In the genomic region with DNA sequence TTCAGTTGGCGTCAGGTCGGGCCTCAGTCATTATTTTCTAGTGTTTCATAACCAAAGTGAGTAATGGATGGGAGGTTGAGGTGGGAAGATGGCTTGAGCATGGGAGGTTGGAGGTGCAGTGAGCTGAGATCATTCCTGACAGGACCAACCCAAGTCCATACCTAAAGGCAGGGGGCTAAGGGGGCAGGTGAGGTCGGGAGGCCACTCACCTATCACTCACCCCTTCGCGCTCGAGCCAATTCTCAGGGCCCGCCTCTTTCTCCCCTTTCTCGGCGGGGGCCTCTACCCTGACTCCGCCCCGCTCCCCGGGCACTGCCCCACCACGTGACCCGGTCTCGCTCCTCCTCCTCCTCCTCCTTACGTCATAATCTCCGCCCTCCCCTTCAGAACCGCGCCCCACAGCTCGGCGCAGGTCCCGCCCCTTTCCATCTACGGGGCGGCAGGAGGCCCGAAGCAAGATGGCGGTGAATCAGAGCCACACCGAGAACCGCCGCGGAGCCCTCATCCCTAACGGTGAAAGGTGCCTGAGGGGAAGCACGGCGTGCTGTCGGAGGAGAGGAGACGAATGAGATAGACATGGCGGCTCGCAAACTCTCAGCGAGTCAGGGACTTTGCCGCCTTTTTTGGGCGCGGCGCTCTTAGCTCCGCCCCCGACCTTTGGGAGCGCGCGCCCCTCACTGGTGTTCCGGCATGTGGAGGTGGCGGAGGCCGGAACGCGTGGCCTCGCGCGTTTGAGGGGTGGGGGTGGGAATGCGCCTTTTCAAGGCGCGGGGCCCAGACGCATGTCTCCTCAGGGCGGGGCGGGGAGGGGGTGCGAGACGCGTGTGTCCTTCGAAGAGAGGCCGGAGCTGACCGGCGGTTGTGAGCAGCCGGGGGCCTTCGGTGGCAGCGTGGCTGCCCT, we compare ENCODE assay signal across 8 cellular contexts. TPM values are rescaled to one million over a fixed set of nuclear protein-coding genes. Genes with fewer than 3 reads are reported as not detected.
DNase-seq lines count a peak whose midpoint lies in the region; ATAC-seq and TF ChIP-seq lines count a peak whose summit lies in the region.

A gene with protein sequence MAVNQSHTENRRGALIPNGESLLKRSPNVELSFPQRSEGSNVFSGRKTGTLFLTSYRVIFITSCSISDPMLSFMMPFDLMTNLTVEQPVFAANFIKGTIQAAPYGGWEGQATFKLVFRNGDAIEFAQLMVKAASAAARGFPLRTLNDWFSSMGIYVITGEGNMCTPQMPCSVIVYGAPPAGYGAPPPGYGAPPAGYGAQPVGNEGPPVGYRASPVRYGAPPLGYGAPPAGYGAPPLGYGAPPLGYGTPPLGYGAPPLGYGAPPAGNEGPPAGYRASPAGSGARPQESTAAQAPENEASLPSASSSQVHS (plus strand): TSS at position 428 of the 901 bp plus-strand sequence. CDS start 31 bp downstream, at position 459.

- CTCF ChIA-PET in OCI-LY7 (lab: Charles Lee; ENCODE audit: unreplicated experiment): no interaction called here

- DNase-seq in GM12865 (ENCODE audit: low read depth) (peak; percentile 96), OCI-LY7 (ENCODE audit: low spot score) (peak; percentile 86), fibroblast of villous mesenchyme (ENCODE audit: low read depth) (peak; percentile 67), pons (ENCODE audit: low spot score) (peak; percentile 83), thyroid gland (peak; percentile 82 to 85)
- DNase-seq in activated effector memory CD4-positive, alpha-beta T cell treated with anti-CD3 and anti-CD28 coated beads, Interleukin-2, amount 50 U/mL, for 16 hours: peak; percentile 95

- BruUV-seq in OCI-LY7 (replicated peaks; lab: Mats Ljungman, UMichigan): no TSS peak

- H3K27me3 ChIP-seq in thyroid gland: no peaks in the 10 kb centered on the region

- peak in 1 of 2 donors; percentile 68 for TF ChIP-seq POLR2A in thyroid gland (IDR thresholded peaks at IDR 0.05)

- peak within 1 kb of the TSS; percentile 67 for H3K4me2 ChIP-seq in OCI-LY7 (ENCODE audit: low read length)

- H3K79me2 ChIP-seq in OCI-LY7 (ENCODE audit: insufficient read depth, low read depth, low read length): no peaks in the 10 kb centered on the region

- H3K4me3 ChIP-seq in GM12865 (ENCODE audit: low read depth, low read length) (peak within 1 kb of the TSS; percentile 84), OCI-LY7 (ENCODE audit: low read depth, low read length, poor library complexity, severe bottlenecking) (peak within 1 kb of the TSS; percentile 63), fibroblast of villous mesenchyme (ENCODE audit: low read depth, low read length) (peak within 1 kb of the TSS; percentile 58), thyroid gland (replicated peaks in 1 of 3) (peak within 1 kb of the TSS in 2 of 3 donors; percentile 12 to 32)

- H4K20me1 ChIP-seq in OCI-LY7 (ENCODE audit: insufficient read depth, low read length): no peaks in the 10 kb centered on the region

- no peak within 1 kb of the TSS for H3K27ac ChIP-seq in OCI-LY7 (ENCODE audit: low read depth, low read length, poor library complexity, severe bottlenecking)
- peak within 1 kb of the TSS in 2 of 3 donors; percentile 52 to 54 for H3K27ac ChIP-seq in thyroid gland

- H3K9me2 ChIP-seq in OCI-LY7 (ENCODE audit: insufficient read depth, low read length): no peaks in the 10 kb centered on the region

- H3K4me1 ChIP-seq in OCI-LY7 (ENCODE audit: insufficient read depth, low read length, poor library complexity, severe bottlenecking): peaks cover 8% of the 10 kb centered on the region
- peaks cover 0 to 7% of the 10 kb centered on the region in 2 donors for H3K4me1 ChIP-seq in thyroid gland

- H2AFZ ChIP-seq in OCI-LY7 (ENCODE audit: low read length): peak within 1 kb of the TSS; percentile 73; the same call in 1 of the 2 replicates

- H3K9me3 ChIP-seq in OCI-LY7 (ENCODE audit: low read length) (no peaks in the 10 kb centered on the region), thyroid gland (no peaks in the 10 kb centered on the region)

- intact Hi-C loops in OCI-LY7 (cut with micrococcal nuclease; ENCODE audit: unreplicated experiment) (no loop called here), thyroid gland (cut with DNase I) (no loop called here)

- POLR2A ChIA-PET in OCI-LY7 (lab: Charles Lee): no interaction called here

- TF ChIP-seq CTCF in GM12865 (IDR thresholded peaks at IDR 0.05; ENCODE audit: insufficient read depth, low read depth, low read length, missing control alignments) (no peak), OCI-LY7 (conservative IDR thresholded peaks at IDR 0.05; ENCODE audit: low read length) (no peak), fibroblast of villous mesenchyme (IDR thresholded peaks at IDR 0.05; ENCODE audit: insufficient read depth, low read depth, low read length) (no peak), thyroid gland (IDR thresholded peaks at IDR 0.05) (no peak)

- 43 to 45% methylated on average over 56 to 64 of the region's 71 CpGs for WGBS in thyroid gland, 2 donors

- H3K36me3 ChIP-seq in OCI-LY7 (ENCODE audit: insufficient read depth, low read length): no peaks in the 10 kb centered on the region
- H3K36me3 ChIP-seq in thyroid gland: no peaks in the 10 kb centered on the region

- ATAC-seq in HG03045 (IDR thresholded peaks at IDR 0.05; ENCODE audit: unreplicated experiment) (peak; percentile 79), HG03280 (IDR thresholded peaks at IDR 0.05; ENCODE audit: unreplicated experiment) (no peak)

RNA-seq across cellular contexts. Expression of the gene that starts here (rescaled TPM):
- 1.9 and 2.2 TPM in 2 replicates for total RNA-seq in OCI-LY7 (2014; rRNA removed; shearing (Covaris generic))
- 0.94 and 1.1 TPM in 2 replicates for total RNA-seq in OCI-LY7 (2022)
- 0.32 and 0.43 TPM in 2 replicates for total RNA-seq in fibroblast of villous mesenchyme
- 1 to 10 TPM; 1.3 to 5.1 (median 2.7) TPM for total RNA-seq in thyroid gland

Comparison
In these comparisons a context has a peak if more than half of its experiments do, and no peak if none do; other contexts are left out.
1. Peak in DNase-seq and H3K4me3 ChIP-seq in fibroblast of villous mesenchyme; RNA of the gene not detected or under 1 TPM.
2. H3K4me3 ChIP-seq: peak in every context shown above with its lines; median percentile 84 in GM12865; 63 in OCI-LY7; 58 in fibroblast of villous mesenchyme; 22 in thyroid gland.